Comparison of ENCODE assay signal across 1 cellular context in genomic region chr10:114173680-114174461, GRCh38.
TF ChIP-seq lines count a peak whose summit lies in the region.

Gene CCDC186 (minus strand): TSS chr10:114174203. CDS start chr10:114163268, 10,935 bp downstream.

TF ChIP-seq in HepG2, 621 proteins besides CTCF, POLR2A, EP300 and RAD21 (continued from another document and continues in another):
- TF ChIP-seq YEATS4 (CRISPR knock-in tag; IDR thresholded peaks at IDR 0.05; ENCODE audit: borderline replicate concordance) (peak; percentile 81), DNMT1 (CRISPR knock-in tag; IDR thresholded peaks at IDR 0.05) (no peak), SP5 (CRISPR knock-in tag; IDR thresholded peaks at IDR 0.05; ENCODE audit: borderline replicate concordance, low read depth) (0 out of 2 replicates have a peak, but pooled peaks have one; percentile 17), PHF5A (CRISPR knock-in tag; IDR thresholded peaks at IDR 0.05; ENCODE audit: low read depth, unreplicated experiment) (peak; percentile 25), ZNF292 (CRISPR knock-in tag; IDR thresholded peaks at IDR 0.05; ENCODE audit: borderline replicate concordance, low read depth) (0 out of 2 replicates have a peak, but pooled peaks have one; percentile 32), KLF13 (CRISPR knock-in tag; IDR thresholded peaks at IDR 0.05) (no peak), ZKSCAN1 (IDR thresholded peaks at IDR 0.05; ENCODE audit: low read length) (no peak), SNAI1 (CRISPR knock-in tag; IDR thresholded peaks at IDR 0.05; ENCODE audit: borderline replicate concordance) (no peak), ZBTB2 (CRISPR knock-in tag; IDR thresholded peaks at IDR 0.05; ENCODE audit: low read depth) (no peak), E2F2 (CRISPR knock-in tag; IDR thresholded peaks at IDR 0.05; ENCODE audit: borderline replicate concordance) (no peak), ZNF576 (CRISPR knock-in tag; IDR thresholded peaks at IDR 0.05) (no peak), TMF1 (CRISPR knock-in tag; IDR thresholded peaks at IDR 0.05; ENCODE audit: low read depth) (0 out of 2 replicates have a peak, but pooled peaks have one; percentile 45), TFDP2 (CRISPR knock-in tag; IDR thresholded peaks at IDR 0.05) (peak; percentile 53), MYC (CRISPR knock-in tag; IDR thresholded peaks at IDR 0.05; ENCODE audit: borderline replicate concordance) (peak; percentile 62; the same call in 1 of the 2 replicates), ZNF878 (CRISPR knock-in tag; IDR thresholded peaks at IDR 0.05) (no peak; the same call in 1 of the 2 replicates), TARDBP (CRISPR knock-in tag; IDR thresholded peaks at IDR 0.05) (peak; percentile 15; the same call in 1 of the 2 replicates), ZNF672 (CRISPR knock-in tag; IDR thresholded peaks at IDR 0.05) (no peak), SIN3B (IDR thresholded peaks at IDR 0.05; ENCODE audit: low read length) (no peak), ZNF562 (CRISPR knock-in tag; IDR thresholded peaks at IDR 0.05; ENCODE audit: borderline replicate concordance) (no peak), JUND (CRISPR knock-in tag; IDR thresholded peaks at IDR 0.05) (no peak), MTA1 (CRISPR knock-in tag; IDR thresholded peaks at IDR 0.05; ENCODE audit: borderline replicate concordance) (no peak), NFKB2 (CRISPR knock-in tag; IDR thresholded peaks at IDR 0.05; ENCODE audit: borderline replicate concordance) (peak; percentile 75; the same call in 1 of the 2 replicates), ZNF407 (CRISPR knock-in tag; IDR thresholded peaks at IDR 0.05; ENCODE audit: not compliant biosample characterization) (no peak), ARID3A (IDR thresholded peaks at IDR 0.05; ENCODE audit: low read depth, low read length) (no peak), SPEN (CRISPR knock-in tag; IDR thresholded peaks at IDR 0.05; ENCODE audit: low read depth) (peak; percentile 32; the same call in 1 of the 2 replicates), KLF15 (CRISPR knock-in tag; IDR thresholded peaks at IDR 0.05; ENCODE audit: borderline replicate concordance) (peak; percentile 20; the same call in 1 of the 2 replicates), GTF2F1 (IDR thresholded peaks at IDR 0.05; ENCODE audit: low read length) (no peak), ZSCAN9 (CRISPR knock-in tag; IDR thresholded peaks at IDR 0.05; ENCODE audit: borderline replicate concordance) (peak; percentile 11; the same call in 1 of the 2 replicates), GABPB1 (CRISPR knock-in tag; IDR thresholded peaks at IDR 0.05) (peak; percentile 66; the same call in 1 of the 2 replicates), ZNF616 (CRISPR knock-in tag; IDR thresholded peaks at IDR 0.05; ENCODE audit: low read depth) (no peak), GZF1 (CRISPR knock-in tag; IDR thresholded peaks at IDR 0.05) (no peak), ZBTB42 (CRISPR knock-in tag; IDR thresholded peaks at IDR 0.05) (peak; percentile 57; the same call in 1 of the 2 replicates), ZNF282 (IDR thresholded peaks at IDR 0.05; ENCODE audit: partially characterized antibody) (no peak), IKZF5 (CRISPR knock-in tag; IDR thresholded peaks at IDR 0.05) (peak; percentile 77; the same call in 1 of the 2 replicates), NR2F1 (CRISPR knock-in tag; IDR thresholded peaks at IDR 0.05) (0 out of 4 replicates have a peak, but pooled peaks of 1 of the 2 experiments have one; percentile 7), RFX1 (IDR thresholded peaks at IDR 0.05) (no peak), NFKBIZ (CRISPR knock-in tag; IDR thresholded peaks at IDR 0.05) (no peak), NKX3-1 (CRISPR knock-in tag; IDR thresholded peaks at IDR 0.05) (0 out of 2 replicates have a peak, but pooled peaks have one; percentile 26), FOXC1 (CRISPR knock-in tag; IDR thresholded peaks at IDR 0.05; ENCODE audit: borderline replicate concordance) (peak; percentile 70; the same call in 1 of the 2 replicates), SOX6 (IDR thresholded peaks at IDR 0.05) (no peak), SOX6 (CRISPR knock-in tag; IDR thresholded peaks at IDR 0.05) (peak; percentile 43), ASH2L (IDR thresholded peaks at IDR 0.05; ENCODE audit: insufficient read length, low read depth, low read length) (peak; percentile 73), REST (IDR thresholded peaks at IDR 0.05; ENCODE audit: borderline replicate concordance in 1 of 2, low read depth in 1 of 2, low read length in 2 of 2) (no peak), SRSF1 (optimal IDR thresholded peaks at IDR 0.05; ENCODE audit: low read depth, low read length) (peak; percentile 60), ZNF709 (CRISPR knock-in tag; IDR thresholded peaks at IDR 0.05) (no peak), ZNF572 (CRISPR knock-in tag; IDR thresholded peaks at IDR 0.05) (peak; percentile 86), FOXK2 (IDR thresholded peaks at IDR 0.05) (0 out of 2 replicates have a peak, but pooled peaks have one; percentile 25), ZNF558 (CRISPR knock-in tag; IDR thresholded peaks at IDR 0.05; ENCODE audit: borderline replicate concordance) (peak; percentile 68; the same call in 1 of the 2 replicates)
